19 cellular contexts compared by ENCODE assay signal in the genomic region with DNA sequence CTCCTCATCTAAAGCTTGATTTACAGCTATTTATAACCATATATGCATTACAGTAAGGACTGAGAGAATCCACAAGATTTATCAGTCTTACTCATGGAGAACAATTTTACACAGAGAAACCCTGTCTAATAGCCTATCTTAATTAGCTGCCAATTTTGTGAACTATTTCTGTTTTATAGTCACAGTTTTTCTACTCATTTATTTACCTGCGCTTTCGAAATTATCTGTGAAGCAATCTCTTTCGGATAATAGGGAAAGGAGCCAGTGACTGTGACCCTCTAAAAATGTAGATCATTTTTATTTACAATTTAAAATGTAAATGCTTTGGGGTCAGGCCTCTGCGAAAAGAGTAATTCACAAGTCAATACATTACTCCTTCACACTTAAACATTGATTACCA.
DNase-seq lines count a peak whose midpoint lies in the region; ATAC-seq and TF ChIP-seq lines count a peak whose summit lies in the region.
"Had no signal": no experiment of that assay in that cellular context is flagged by ENCODE, and none has a peak within 500 bp of the region (broad histone marks: within the 10 kb centered on the region; RNA-seq: fewer than 3 reads in every experiment).

No MANE protein-coding gene starts in this region.

- peak overlapping the region; percentile 96 for H3K27ac Mint-ChIP-seq in activated naive CD4-positive, alpha-beta T cell treated with anti-CD3 and anti-CD28 coated beads, Interleukin-2, amount 50 U/mL, for 24 hours
- H3K27ac Mint-ChIP-seq in activated naive CD4-positive, alpha-beta T cell treated with anti-CD3 and anti-CD28 coated beads, Interleukin-2, amount 10 ng/mL, durations not matched to agents 7 days and 5 days = no peak overlapping the region
- H3K27ac Mint-ChIP-seq in activated T-helper 17 cell treated with anti-CD3 and anti-CD28 coated beads, Interleukin-2, amount 50 U/mL, for 72 hours = peak overlapping the region; percentile 90
- H3K27ac Mint-ChIP-seq in naive thymus-derived CD4-positive, alpha-beta T cell = peak overlapping the region in 8 of 9 donors; percentile 39 to 94 (median 76)

- H3K4me3 Mint-ChIP-seq in activated naive CD4-positive, alpha-beta T cell treated with anti-CD3 and anti-CD28 coated beads, Interleukin-2, amount 50 U/mL, for 24 hours = no peak overlapping the region
- no peak overlapping the region for H3K4me3 Mint-ChIP-seq in activated naive CD4-positive, alpha-beta T cell treated with anti-CD3 and anti-CD28 coated beads, Interleukin-2, amount 10 ng/mL, durations not matched to agents 7 days and 5 days
- peak overlapping the region; percentile 69 for H3K4me3 Mint-ChIP-seq in activated T-helper 17 cell treated with anti-CD3 and anti-CD28 coated beads, Interleukin-2, amount 50 U/mL, for 72 hours
- H3K4me3 Mint-ChIP-seq in naive thymus-derived CD4-positive, alpha-beta T cell = peak overlapping the region in 3 of 10 donors; percentile 9 to 61 (median 53)

- peaks cover 29% of the 10 kb centered on the region for H3K36me3 Mint-ChIP-seq in activated naive CD4-positive, alpha-beta T cell treated with anti-CD3 and anti-CD28 coated beads, Interleukin-2, amount 50 U/mL, for 24 hours
- peaks cover 3% of the 10 kb centered on the region for H3K36me3 Mint-ChIP-seq in activated naive CD4-positive, alpha-beta T cell treated with anti-CD3 and anti-CD28 coated beads, Interleukin-2, amount 10 ng/mL, durations not matched to agents 7 days and 5 days
- H3K36me3 Mint-ChIP-seq in activated T-helper 17 cell treated with anti-CD3 and anti-CD28 coated beads, Interleukin-2, amount 50 U/mL, for 72 hours (ENCODE audit: low read depth) = peaks cover 27% of the 10 kb centered on the region
- H3K36me3 Mint-ChIP-seq in naive thymus-derived CD4-positive, alpha-beta T cell = peaks cover 12 to 30% (median 26%) of the 10 kb centered on the region in 5 donors

- no peaks in the 10 kb centered on the region for H3K36me3 ChIP-seq in OCI-LY3 (replicated peaks; ENCODE audit: low read depth, low read length)
- no peaks in the 10 kb centered on the region for H3K36me3 ChIP-seq in naive thymus-derived CD4-positive, alpha-beta T cell (ENCODE audit: control insufficient read depth in 2 of 3, insufficient read depth in 3 of 3, low read length in 3 of 3)
- H3K36me3 ChIP-seq in Karpas-422 (ENCODE audit: insufficient read depth, low read length) = no peaks in the 10 kb centered on the region
- H3K36me3 ChIP-seq: BE2C, MG63 had no signal

- peaks cover 6% of the 10 kb centered on the region for H3K9me3 Mint-ChIP-seq in activated naive CD4-positive, alpha-beta T cell treated with anti-CD3 and anti-CD28 coated beads, Interleukin-2, amount 50 U/mL, for 24 hours
- H3K9me3 Mint-ChIP-seq in activated naive CD4-positive, alpha-beta T cell treated with anti-CD3 and anti-CD28 coated beads, Interleukin-2, amount 10 ng/mL, durations not matched to agents 7 days and 5 days = peaks cover 5% of the 10 kb centered on the region
- peaks cover 4% of the 10 kb centered on the region for H3K9me3 Mint-ChIP-seq in activated T-helper 17 cell treated with anti-CD3 and anti-CD28 coated beads, Interleukin-2, amount 50 U/mL, for 72 hours
- H3K9me3 Mint-ChIP-seq in naive thymus-derived CD4-positive, alpha-beta T cell = peaks cover 0 to 20% (median 8%) of the 10 kb centered on the region in 11 donors

- H3K4me3 ChIP-seq in OCI-LY3 (ENCODE audit: low read length) (no peak overlapping the region), Karpas-422 (ENCODE audit: low read length) (no peak overlapping the region)
- no peak overlapping the region for H3K4me3 ChIP-seq in naive thymus-derived CD4-positive, alpha-beta T cell (ENCODE audit: low read length)
- H3K4me3 ChIP-seq: MG63 had no signal

- H3K4me1 ChIP-seq in OCI-LY3 (ENCODE audit: low read length) = peaks cover 10% of the 10 kb centered on the region
- H3K4me1 ChIP-seq in naive thymus-derived CD4-positive, alpha-beta T cell (ENCODE audit: control insufficient read depth in 2 of 2, insufficient read depth in 2 of 2, low read length in 2 of 2) = peaks cover 0 to 7% of the 10 kb centered on the region in 2 donors
- no peaks in the 10 kb centered on the region for H3K4me1 ChIP-seq in Karpas-422 (ENCODE audit: low read length)

- H4K20me1 ChIP-seq in OCI-LY3 (ENCODE audit: insufficient read depth, low read length) (no peaks in the 10 kb centered on the region), Karpas-422 (ENCODE audit: insufficient read depth, low read depth, low read length) (no peaks in the 10 kb centered on the region)

- no peaks in the 10 kb centered on the region for H3K9me2 ChIP-seq in Karpas-422 (replicated peaks; ENCODE audit: insufficient read depth, low read length)

- peaks cover 10% of the 10 kb centered on the region; the same call in 1 of the 2 replicates for H3K9me3 ChIP-seq in OCI-LY3 (ENCODE audit: insufficient read depth, low read length)
- peaks cover 0 to 7% (median 0%) of the 10 kb centered on the region in 3 experiments for H3K9me3 ChIP-seq in naive thymus-derived CD4-positive, alpha-beta T cell (ENCODE audit: control insufficient read depth in 2 of 3, low read length in 3 of 3)
- H3K9me3 ChIP-seq in Karpas-422 (ENCODE audit: low read length) = 0 out of 2 replicates have a peak, but pooled peaks cover under 1% of the 10 kb centered on the region
- H3K9me3 ChIP-seq: MG63 had no signal

- H3K27ac ChIP-seq in OCI-LY3 (ENCODE audit: low read length) (no peak overlapping the region), Karpas-422 (ENCODE audit: low read length) (no peak overlapping the region)
- peak overlapping the region; percentile 4 for H3K27ac ChIP-seq in naive thymus-derived CD4-positive, alpha-beta T cell (ENCODE audit: low read depth, low read length)

- CTCF ChIA-PET in activated naive CD4-positive, alpha-beta T cell treated with anti-CD3 and anti-CD28 coated beads, Interleukin-2, amount 10 ng/mL, durations not matched to agents 7 days and 5 days (lab: Charles Lee) = interaction anchor here (0.7 to 1.2 kb wide), 2 partner anchors 23 to 138 kb away, joined by 3 read pairs; no protein-coding TSS in a partner anchor
- CTCF ChIA-PET in naive thymus-derived CD4-positive, alpha-beta T cell (lab: Charles Lee) = no interaction called here

- POLR2A ChIA-PET in naive thymus-derived CD4-positive, alpha-beta T cell (lab: Charles Lee) = no interaction called here

- no peaks in the 10 kb centered on the region for H3K79me2 ChIP-seq in OCI-LY3 (ENCODE audit: low read length)
- no peaks in the 10 kb centered on the region for H3K79me2 ChIP-seq in Karpas-422 (ENCODE audit: low read length)

- H3K4me2 ChIP-seq in OCI-LY3 (ENCODE audit: low read length) (peak overlapping the region; percentile 17; the same call in 1 of the 2 replicates), Karpas-422 (ENCODE audit: low read depth, low read length, poor library complexity, severe bottlenecking) (no peak overlapping the region)

- H3K9ac ChIP-seq in OCI-LY3 (ENCODE audit: low read length) = no peak overlapping the region
- no peak overlapping the region for H3K9ac ChIP-seq in Karpas-422 (ENCODE audit: low read length)

- 0 out of 2 replicates have a peak, but pooled peaks cover 3% of the 10 kb centered on the region for H3K27me3 ChIP-seq in OCI-LY3 (ENCODE audit: low read depth, low read length)
- no peaks in the 10 kb centered on the region for H3K27me3 ChIP-seq in naive thymus-derived CD4-positive, alpha-beta T cell (ENCODE audit: control insufficient read depth in 2 of 2, insufficient read depth in 2 of 2, low read length in 2 of 2)
- no peaks in the 10 kb centered on the region for H3K27me3 ChIP-seq in Karpas-422 (ENCODE audit: low read length)
- H3K27me3 ChIP-seq: BE2C had no signal

- no peak overlapping the region for H2AFZ ChIP-seq in OCI-LY3 (ENCODE audit: low read depth, low read length)
- no peak overlapping the region for H2AFZ ChIP-seq in Karpas-422 (ENCODE audit: low read length)

- peak; percentile 13 for ATAC-seq in activated T-helper 17 cell treated with anti-CD3 and anti-CD28 coated beads, Interleukin-2, amount 50 U/mL, for 72 hours (replicated peaks)
- ATAC-seq in naive thymus-derived CD4-positive, alpha-beta T cell = no peak
- ATAC-seq: Right ventricle myocardium inferior had no signal

- H3K4me1 Mint-ChIP-seq in activated naive CD4-positive, alpha-beta T cell treated with anti-CD3 and anti-CD28 coated beads, Interleukin-2, amount 50 U/mL, for 24 hours = peaks cover 71% of the 10 kb centered on the region
- peaks cover 24% of the 10 kb centered on the region for H3K4me1 Mint-ChIP-seq in activated naive CD4-positive, alpha-beta T cell treated with anti-CD3 and anti-CD28 coated beads, Interleukin-2, amount 10 ng/mL, durations not matched to agents 7 days and 5 days
- H3K4me1 Mint-ChIP-seq in activated T-helper 17 cell treated with anti-CD3 and anti-CD28 coated beads, Interleukin-2, amount 50 U/mL, for 72 hours = peaks cover 31% of the 10 kb centered on the region
- H3K4me1 Mint-ChIP-seq in naive thymus-derived CD4-positive, alpha-beta T cell = peaks cover 22 to 52% (median 44%) of the 10 kb centered on the region in 7 donors

- intact Hi-C loops in naive thymus-derived CD4-positive, alpha-beta T cell (cut with micrococcal nuclease) = loop anchor here in 1 of 2 donors (2.0 to 10.0 kb wide), 4 partner anchors 47 to 637 kb away; no protein-coding TSS in a partner anchor

- TF ChIP-seq CTCF in OCI-LY3 (IDR thresholded peaks at IDR 0.05; ENCODE audit: low read depth, low read length) = no peak

- H3K27me3 Mint-ChIP-seq in activated naive CD4-positive, alpha-beta T cell treated with anti-CD3 and anti-CD28 coated beads, Interleukin-2, amount 50 U/mL, for 24 hours = no peaks in the 10 kb centered on the region
- no peaks in the 10 kb centered on the region for H3K27me3 Mint-ChIP-seq in activated naive CD4-positive, alpha-beta T cell treated with anti-CD3 and anti-CD28 coated beads, Interleukin-2, amount 10 ng/mL, durations not matched to agents 7 days and 5 days
- peaks cover 8% of the 10 kb centered on the region for H3K27me3 Mint-ChIP-seq in activated T-helper 17 cell treated with anti-CD3 and anti-CD28 coated beads, Interleukin-2, amount 50 U/mL, for 72 hours
- H3K27me3 Mint-ChIP-seq in naive thymus-derived CD4-positive, alpha-beta T cell = peaks cover 0 to 9% (median 0%) of the 10 kb centered on the region in 5 donors

- DNase-seq in activated naive CD4-positive, alpha-beta T cell treated with anti-CD3 and anti-CD28 coated beads, Interleukin-2, amount 10 ng/mL, durations not matched to agents 7 days and 5 days = no peak
- no peak for DNase-seq in naive thymus-derived CD4-positive, alpha-beta T cell
- no peak for DNase-seq in NOMO-1 treated with dmso at 0.1 percent for 144 hours (lab: John Stamatoyannopoulos, UW; ENCODE audit: unreplicated experiment)
- no peak for DNase-seq in activated CD4-positive, CD25-positive, alpha-beta regulatory T cell (lab: John Stamatoyannopoulos, UW)
- DNase-seq in Karpas-422 = no peak
- DNase-seq: EL; KG1; MG63; NCI-H1092 treated with DMSO at 0.1 percent for 48 hours; NCI-H1694; NCI-H2107; NCI-H226; NCI-H526 treated with DMSO at 0.1 percent for 48 hours; NK-92 treated with Interleukin-12 subunit alpha and Interleukin-12 subunit beta, amount 100 ng/mL, for 24 hours had no signal
